Comparison of ENCODE assay signal across 1 cellular context in genomic region chr10:123772645-123773508, GRCh38.
TF ChIP-seq lines count a peak whose summit lies in the region.

No MANE protein-coding gene starts in this region.

TF ChIP-seq in GM12878, 131 proteins besides CTCF, POLR2A, EP300 and RAD21 (continued from another document and continues in another):
- TF ChIP-seq BCLAF1 (IDR thresholded peaks at IDR 0.05) (no peak), PML (IDR thresholded peaks at IDR 0.05; ENCODE audit: low read length) (no peak), TARDBP (IDR thresholded peaks at IDR 0.05; ENCODE audit: borderline replicate concordance) (no peak), GABPA (IDR thresholded peaks at IDR 0.05; ENCODE audit: low read depth) (no peak), SREBF2 (IDR thresholded peaks at IDR 0.05; ENCODE audit: low read length) (no peak), POLR2AphosphoS2 (IDR thresholded peaks at IDR 0.05; ENCODE audit: low read depth, low read length) (no peak), TCF12 (IDR thresholded peaks at IDR 0.05; ENCODE audit: low read depth, low read length) (no peak), BRCA1 (IDR thresholded peaks at IDR 0.05; ENCODE audit: low read depth, low read length) (no peak), KLF5 (IDR thresholded peaks at IDR 0.05; ENCODE audit: partially characterized antibody) (no peak), BHLHE40 (IDR thresholded peaks at IDR 0.05; ENCODE audit: borderline replicate concordance in 1 of 2, low read depth in 2 of 2, low read length in 1 of 2) (peak in 1 of 2 experiments; percentile 43; a peak in 1 of 4 replicates), YBX1 (IDR thresholded peaks at IDR 0.05) (no peak), IRF3 (IDR thresholded peaks at IDR 0.05) (no peak), E2F4 (IDR thresholded peaks at IDR 0.05; ENCODE audit: low read depth, low read length) (no peak), BACH1 (IDR thresholded peaks at IDR 0.05; ENCODE audit: borderline replicate concordance) (peak; percentile 20; the same call in 1 of the 2 replicates), TAF1 (IDR thresholded peaks at IDR 0.05; ENCODE audit: borderline replicate concordance, low read depth, low read length) (no peak), EZH2 (IDR thresholded peaks at IDR 0.05; ENCODE audit: borderline replicate concordance, control insufficient read depth, low read depth, low read length) (peak; percentile 93), SMAD1 (IDR thresholded peaks at IDR 0.05; ENCODE audit: low read depth, partially characterized antibody) (no peak), RBBP5 (conservative IDR thresholded peaks at IDR 0.05) (no peak), ESRRA (IDR thresholded peaks at IDR 0.05; ENCODE audit: low read length) (no peak), HCFC1 (IDR thresholded peaks at IDR 0.05; ENCODE audit: low read length) (no peak), POLR2AphosphoS5 (IDR thresholded peaks at IDR 0.05; ENCODE audit: low read length) (no peak), IKZF1 (conservative IDR thresholded peaks at IDR 0.05) (peak; percentile 35), SREBF1 (IDR thresholded peaks at IDR 0.05; ENCODE audit: low read length) (no peak), ATF2 (IDR thresholded peaks at IDR 0.05; ENCODE audit: low read length) (no peak), ZBED1 (IDR thresholded peaks at IDR 0.05; ENCODE audit: borderline replicate concordance) (no peak; the same call in 1 of the 2 replicates), KDM1A (IDR thresholded peaks at IDR 0.05; ENCODE audit: borderline replicate concordance) (no peak), ELK1 (IDR thresholded peaks at IDR 0.05; ENCODE audit: low read depth, low read length) (no peak), HDGF (IDR thresholded peaks at IDR 0.05) (no peak), BCL11A (IDR thresholded peaks at IDR 0.05; ENCODE audit: low read depth, low read length) (peak; percentile 46), EED (IDR thresholded peaks at IDR 0.05; ENCODE audit: low read depth) (peak; percentile 98), HSF1 (IDR thresholded peaks at IDR 0.05; ENCODE audit: low read depth, low read length) (no peak), TCF7 (IDR thresholded peaks at IDR 0.05; ENCODE audit: borderline replicate concordance) (peak; percentile 91), CBX3 (IDR thresholded peaks at IDR 0.05; ENCODE audit: borderline replicate concordance, low read depth) (no peak), GATAD2B (conservative IDR thresholded peaks at IDR 0.05; ENCODE audit: low read depth) (no peak), PAX8 (IDR thresholded peaks at IDR 0.05) (no peak), SUZ12 (IDR thresholded peaks at IDR 0.05; ENCODE audit: unreplicated experiment) (no peak), TCF3 (IDR thresholded peaks at IDR 0.05; ENCODE audit: borderline replicate concordance, insufficient read depth, low read depth, low read length) (no peak), MYC (IDR thresholded peaks at IDR 0.05; ENCODE audit: insufficient read depth, insufficient read length, insufficient replicate concordance, low read length, severe bottlenecking) (no peak), CEBPZ (IDR thresholded peaks at IDR 0.05; ENCODE audit: low read depth, low read length) (no peak), FOS (IDR thresholded peaks at IDR 0.05; ENCODE audit: borderline replicate concordance, extremely low read depth, insufficient read length) (no peak), CHD1 (IDR thresholded peaks at IDR 0.05; ENCODE audit: low read depth, low read length) (no peak), JUNB (IDR thresholded peaks at IDR 0.05) (no peak), SP1 (IDR thresholded peaks at IDR 0.05; ENCODE audit: low read depth, low read length) (no peak), HDAC6 (IDR thresholded peaks at IDR 0.05; ENCODE audit: unreplicated experiment) (no peak), SUPT20H (IDR thresholded peaks at IDR 0.05; ENCODE audit: borderline replicate concordance, control insufficient read depth, low read depth, low read length) (no peak), ATF7 (IDR thresholded peaks at IDR 0.05; ENCODE audit: low read depth) (peak; percentile 64), ZBTB33 (IDR thresholded peaks at IDR 0.05) (no peak), SIX5 (IDR thresholded peaks at IDR 0.05; ENCODE audit: low read depth, low read length, severe bottlenecking) (no peak), SRF (IDR thresholded peaks at IDR 0.05; ENCODE audit: low read depth in 2 of 2, low read length in 2 of 2) (no peak), RELA (IDR thresholded peaks at IDR 0.05; ENCODE audit: borderline replicate concordance, partially characterized antibody) (no peak)
